ENCODE assay signal across 13 cellular contexts in the genomic region with DNA sequence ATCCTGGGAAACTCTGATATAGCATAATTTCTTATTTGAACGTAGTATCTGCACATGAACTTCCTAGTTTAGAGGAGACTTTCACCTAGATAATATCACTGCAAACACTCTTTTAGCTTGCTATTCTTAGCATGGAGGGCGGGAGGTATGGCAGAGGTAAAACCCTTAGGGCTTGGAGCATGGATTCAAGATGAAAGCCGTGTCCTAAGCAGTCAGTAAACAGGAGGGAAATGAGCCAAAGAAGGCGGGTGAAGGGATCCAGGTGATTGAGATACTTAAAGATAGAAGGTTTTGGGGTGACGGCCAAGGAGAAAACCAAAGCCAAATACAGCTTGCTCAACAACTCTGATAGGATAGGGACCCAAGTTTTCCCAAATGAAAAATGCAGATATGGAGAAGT.
DNase-seq lines count a peak whose midpoint lies in the region; ATAC-seq, FAIRE-seq and TF ChIP-seq lines count a peak whose summit lies in the region.
"Had no signal": no experiment of that assay in that cellular context is flagged by ENCODE, and none has a peak within 500 bp of the region (broad histone marks: within the 10 kb centered on the region; RNA-seq: fewer than 3 reads in every experiment).

No MANE protein-coding gene starts in this region.

- TF ChIP-seq EP300 in GM12878 (IDR thresholded peaks at IDR 0.05; ENCODE audit: borderline replicate concordance in 1 of 2, control insufficient read depth in 1 of 2, low read depth in 2 of 2, low read length in 2 of 2) = no peak

- H3K9me2 ChIP-seq in Loucy (replicated peaks; ENCODE audit: low read depth, low read length) = no peaks in the 10 kb centered on the region

- CTCF ChIA-PET in GM12878 (lab: Yijun Ruan, JAX) = interaction anchor here (1.0 to 9.8 kb wide), 6 partner anchors 47 to 204 kb away, joined by 3 to 141 read pairs (median 4); no protein-coding TSS in a partner anchor

- no peak for TF ChIP-seq CTCF in Loucy (conservative IDR thresholded peaks at IDR 0.05; ENCODE audit: low read length)
- no peak for TF ChIP-seq CTCF in GM12878 (IDR thresholded peaks at IDR 0.05 in 2 of 3, conservative IDR thresholded peaks at IDR 0.05 in 1 of 3; ENCODE audit: control insufficient read depth in 2 of 3, extremely low read depth in 1 of 3, insufficient read depth in 1 of 3, low read depth in 3 of 3, low read length in 3 of 3)
- no peak for TF ChIP-seq CTCF in prostate gland (IDR thresholded peaks at IDR 0.05)
- no peak for TF ChIP-seq CTCF in D721Med (IDR thresholded peaks at IDR 0.05; ENCODE audit: insufficient read depth, missing control alignments)

- H3K4me3 Mint-ChIP-seq in activated CD4-positive, alpha-beta T cell treated with anti-CD3 and anti-CD28 coated beads, Interleukin-2, amount 10 ng/mL, durations not matched to agents 24 days and 14 days = peak overlapping the region; percentile 87
- H3K4me3 Mint-ChIP-seq: type B pancreatic cell had no signal

- no peak overlapping the region for H2AFZ ChIP-seq in Loucy (ENCODE audit: low read length)
- peak overlapping the region; percentile 28 for H2AFZ ChIP-seq in GM12878 (ENCODE audit: control insufficient read depth, low read depth, low read length)
- H2AFZ ChIP-seq: GM23248 had no signal

- no peaks in the 10 kb centered on the region for H3K9me3 ChIP-seq in Loucy (ENCODE audit: insufficient read depth, low read depth, low read length)
- no peaks in the 10 kb centered on the region for H3K9me3 ChIP-seq in GM12878 (replicated peaks; ENCODE audit: control insufficient read depth, insufficient read depth, low read length)
- H3K9me3 ChIP-seq in prostate gland = no peaks in the 10 kb centered on the region
- H3K9me3 ChIP-seq: colonic mucosa had no signal

- peaks cover 34% of the 10 kb centered on the region for H4K20me1 ChIP-seq in Loucy (ENCODE audit: insufficient read depth, low read length, poor library complexity, severe bottlenecking)
- no peaks in the 10 kb centered on the region for H4K20me1 ChIP-seq in GM12878 (ENCODE audit: control insufficient read depth, insufficient read depth)

- H3K27ac ChIP-seq in GM12878 (ENCODE audit: control insufficient read depth, insufficient read depth) = peak overlapping the region; percentile 92
- H3K27ac ChIP-seq in prostate gland = no peak overlapping the region
- H3K27ac ChIP-seq: colonic mucosa, GM23248 had no signal

- no peaks in the 10 kb centered on the region for H3K27me3 Mint-ChIP-seq in activated CD4-positive, alpha-beta T cell treated with anti-CD3 and anti-CD28 coated beads, Interleukin-2, amount 10 ng/mL, durations not matched to agents 24 days and 14 days
- H3K27me3 Mint-ChIP-seq: type B pancreatic cell had no signal

- ATAC-seq in GM12878 (no peak), HG02610 (IDR thresholded peaks at IDR 0.05; ENCODE audit: unreplicated experiment) (no peak)

- no TSS peak for BruUV-seq in GM12878 (replicated peaks; lab: Mats Ljungman, UMichigan)

- H3K4me1 ChIP-seq in Loucy (ENCODE audit: insufficient read depth, low read length, poor library complexity, severe bottlenecking) = peaks cover 55% of the 10 kb centered on the region
- peaks cover 26% of the 10 kb centered on the region for H3K4me1 ChIP-seq in GM12878 (ENCODE audit: control insufficient read depth, insufficient read depth, low read length)
- H3K4me1 ChIP-seq in prostate gland (replicated peaks) = no peaks in the 10 kb centered on the region
- H3K4me1 ChIP-seq: colonic mucosa had no signal

- peaks cover 54% of the 10 kb centered on the region for H3K4me1 Mint-ChIP-seq in activated CD4-positive, alpha-beta T cell treated with anti-CD3 and anti-CD28 coated beads, Interleukin-2, amount 10 ng/mL, durations not matched to agents 24 days and 14 days

- RAD21 ChIA-PET in GM12878 (lab: Charles Lee; ENCODE audit: unreplicated experiment) = interaction anchor here (1.0 to 13.0 kb wide), 9 partner anchors 31 to 104 kb away, joined by 3 to 462 read pairs (median 4); no protein-coding TSS in a partner anchor

- peaks cover 9% of the 10 kb centered on the region for H3K36me3 Mint-ChIP-seq in activated CD4-positive, alpha-beta T cell treated with anti-CD3 and anti-CD28 coated beads, Interleukin-2, amount 10 ng/mL, durations not matched to agents 24 days and 14 days (ENCODE audit: low read depth)
- H3K36me3 Mint-ChIP-seq: type B pancreatic cell had no signal

- H3K79me2 ChIP-seq in Loucy (ENCODE audit: insufficient read depth, low read length) = peaks cover 84% of the 10 kb centered on the region
- peaks cover 86% of the 10 kb centered on the region for H3K79me2 ChIP-seq in GM12878 (ENCODE audit: control insufficient read depth, insufficient read depth, low read length)

- peak; percentile 61 for DNase-seq in activated CD4-positive, alpha-beta T cell treated with anti-CD3 and anti-CD28 coated beads, Interleukin-2, amount 10 ng/mL, durations not matched to agents 24 days and 14 days
- DNase-seq in activated CD4-positive, alpha-beta T cell treated with anti-CD3 and anti-CD28 coated beads for 48 hours = no peak
- no peak for DNase-seq in GM12878 (ENCODE audit: low read depth, low spot score)
- peak; percentile 71 for DNase-seq in prostate gland (ENCODE audit: low spot score)
- DNase-seq in kidney glomerular epithelial cell (lab: John Stamatoyannopoulos, UW) = no peak
- no peak for DNase-seq in D721Med (ENCODE audit: insufficient read length, low spot score)
- DNase-seq: colonic mucosa, GM23248, NCI-H2081 treated with DMSO at 0.1 percent for 48 hours had no signal

- POLR2A ChIA-PET in GM12878 (lab: Charles Lee) = interaction anchor here (1.0 to 13.3 kb wide), 8 partner anchors 15 to 105 kb away, joined by 3 to 297 read pairs (median 6); no protein-coding TSS in a partner anchor

- in situ Hi-C loops in GM12878 (cut with MboI) = loop anchor here (5.0 kb wide), 1 partner anchor 54 kb away; no protein-coding TSS in a partner anchor

- SMC1A ChIA-PET in GM12878 (lab: Charles Lee; ENCODE audit: uncharacterized antibody, unreplicated experiment) = interaction anchor here (0.6 to 15.4 kb wide), 16 partner anchors 8 to 99 kb away, joined by 3 to 526 read pairs (median 3); no protein-coding TSS in a partner anchor

- H3K9ac ChIP-seq in Loucy (ENCODE audit: low read depth, low read length, poor library complexity, severe bottlenecking) (peak overlapping the region; percentile 78), GM12878 (ENCODE audit: control insufficient read depth, insufficient read depth, low read length) (peak overlapping the region; percentile 87)
- H3K9ac ChIP-seq: GM23248 had no signal

- intact Hi-C loops in activated CD4-positive, alpha-beta T cell treated with anti-CD3 and anti-CD28 coated beads, Interleukin-2, amount 10 ng/mL, durations not matched to agents 24 days and 14 days (cut with micrococcal nuclease) = loop anchor here (1.0 to 10.0 kb wide), 2 partner anchors 8 to 341 kb away; no protein-coding TSS in a partner anchor
- intact Hi-C loops in GM12878 (cut with micrococcal nuclease; ENCODE audit: unreplicated experiment) = no loop called here
- intact Hi-C loops in prostate gland (cut with DNase I) = no loop called here

- H3K27me3 ChIP-seq in Loucy (ENCODE audit: insufficient read depth, low read length, poor library complexity, severe bottlenecking) (no peaks in the 10 kb centered on the region), GM12878 (replicated peaks in 1 of 2; ENCODE audit: control insufficient read depth in 2 of 2, insufficient read depth in 2 of 2, low read length in 1 of 2) (no peaks in the 10 kb centered on the region), prostate gland (replicated peaks; ENCODE audit: insufficient read depth) (no peaks in the 10 kb centered on the region)
- H3K27me3 ChIP-seq: colonic mucosa had no signal

- H3F3A ChIP-seq in Loucy (ENCODE audit: low read depth) = peaks cover 6% of the 10 kb centered on the region; the same call in 1 of the 2 replicates

- no peaks in the 10 kb centered on the region for H3K9me3 Mint-ChIP-seq in activated CD4-positive, alpha-beta T cell treated with anti-CD3 and anti-CD28 coated beads, Interleukin-2, amount 10 ng/mL, durations not matched to agents 24 days and 14 days
- H3K9me3 Mint-ChIP-seq: type B pancreatic cell had no signal

- H3K27ac Mint-ChIP-seq in activated CD4-positive, alpha-beta T cell treated with anti-CD3 and anti-CD28 coated beads, Interleukin-2, amount 10 ng/mL, durations not matched to agents 24 days and 14 days = peak overlapping the region; percentile 65
- H3K27ac Mint-ChIP-seq: type B pancreatic cell had no signal

- H3K4me2 ChIP-seq in Loucy (ENCODE audit: low read depth, low read length, poor library complexity, severe bottlenecking) (peak overlapping the region; percentile 83), GM12878 (ENCODE audit: control insufficient read depth, insufficient read depth) (peak overlapping the region; percentile 94)

- TF ChIP-seq POLR2A in GM12878 (IDR thresholded peaks at IDR 0.05; ENCODE audit: low read depth, low read length) (no peak), prostate gland (IDR thresholded peaks at IDR 0.05) (no peak)

- H3K36me3 ChIP-seq in Loucy (ENCODE audit: insufficient read depth, low read length) (no peaks in the 10 kb centered on the region), GM12878 (ENCODE audit: control insufficient read depth in 2 of 2, insufficient read depth in 2 of 2, low read length in 1 of 2) (peaks cover 0 to 5% of the 10 kb centered on the region in 2 experiments; a peak in 1 of 4 replicates), prostate gland (no peaks in the 10 kb centered on the region)
- H3K36me3 ChIP-seq: colonic mucosa had no signal

- 37% methylated on average over 5 of the region's 5 CpGs for WGBS in GM12878 (ENCODE audit: insufficient coverage, insufficient replicate concordance, low lambda C conversion rate, missing lambda C conversion rate)
- WGBS in prostate gland = 34% methylated on average over 5 of the region's 5 CpGs

- no peak for FAIRE-seq in GM12878 (lab: Jason Lieb, UNC)
- FAIRE-seq in D721Med (lab: Jason Lieb, UNC) = no peak
- FAIRE-seq: A204.1 had no signal

- peak overlapping the region; percentile 76 for H3K4me3 ChIP-seq in Loucy (ENCODE audit: low read length, poor library complexity, severe bottlenecking)
- H3K4me3 ChIP-seq in GM12878 = peak overlapping the region; percentile 89
- no peak overlapping the region for H3K4me3 ChIP-seq in prostate gland
- H3K4me3 ChIP-seq: colonic mucosa, GM23248 had no signal

- TF ChIP-seq RAD21 in GM12878 (IDR thresholded peaks at IDR 0.05; ENCODE audit: insufficient read depth, low read depth, low read length) = no peak

Comparison
In these comparisons a context has a peak if more than half of its experiments do, and no peak if none do; other contexts are left out.
1. DNase-seq: peak in activated CD4-positive, alpha-beta T cell treated with anti-CD3 and anti-CD28 coated beads, Interleukin-2, amount 10 ng/mL, durations not matched to agents 24 days and 14 days (single experiment) and prostate gland (single experiment); none in activated CD4-positive, alpha-beta T cell treated with anti-CD3 and anti-CD28 coated beads for 48 hours (single experiment), GM12878 (single experiment), kidney glomerular epithelial cell (single experiment) and D721Med (single experiment).
2. H3K4me3 ChIP-seq: peak in Loucy (single experiment) and GM12878 (single experiment); none in prostate gland (0 of 2).